In genomic region chr6:32983493-32983848, GRCh38 we compare ENCODE assay signal across 16 cellular contexts. TPM values are rescaled to one million over a fixed set of nuclear protein-coding genes. Genes with fewer than 3 reads are reported as not detected.
A peak's percentile ranks its signal among the peaks of the same experiment; 100 is the strongest.
DNase-seq lines count a peak whose midpoint lies in the region; ATAC-seq and TF ChIP-seq lines count a peak whose summit lies in the region.
"Had no signal": no experiment of that assay in that cellular context is flagged by ENCODE, and none has a peak within 500 bp of the region (broad histone marks: within the 10 kb centered on the region; RNA-seq: fewer than 3 reads in every experiment).

No MANE protein-coding gene starts in this region.

- POLR2A ChIA-PET in activated CD4-positive, alpha-beta T cell treated with anti-CD3 and anti-CD28 coated beads, Interleukin-2, amount 10 ng/mL, durations not matched to agents 7 days and 5 days (lab: Charles Lee), result interaction anchor here (2.6 kb wide), 1 partner anchor 12 kb away, joined by 25 read pairs; no protein-coding TSS in a partner anchor
- POLR2A ChIA-PET in naive thymus-derived CD8-positive, alpha-beta T cell (lab: Charles Lee), result interaction anchor here (1.2 to 21.1 kb wide), 6 partner anchors 12 to 89 kb away, joined by 3 to 510 read pairs (median 28); partner anchors contain the start of genes BRD2, HLA-DMA and HLA-DMB

- peaks cover 38% of the 10 kb centered on the region for H3K36me3 Mint-ChIP-seq in activated CD4-positive, alpha-beta T cell treated with anti-CD3 and anti-CD28 coated beads, Interleukin-2, amount 10 ng/mL, durations not matched to agents 24 days and 14 days (ENCODE audit: low read depth)
- H3K36me3 Mint-ChIP-seq in activated CD4-positive, alpha-beta T cell treated with anti-CD3 and anti-CD28 coated beads, Interleukin-2, amount 10 ng/mL, durations not matched to agents 7 days and 5 days (ENCODE audit: low read depth), result peaks cover 32% of the 10 kb centered on the region
- H3K36me3 Mint-ChIP-seq in naive thymus-derived CD8-positive, alpha-beta T cell, result peaks cover 8 to 39% (median 13%) of the 10 kb centered on the region in 3 donors

- H3K27ac ChIP-seq in body of pancreas (peak overlapping the region in 3 of 4 donors; percentile 23 to 53 (median 42)), esophagus muscularis mucosa (replicated peaks in 1 of 4) (peak overlapping the region in 1 of 4 donors; percentile 66)

- H3K27me3 Mint-ChIP-seq in activated CD4-positive, alpha-beta T cell treated with anti-CD3 and anti-CD28 coated beads, Interleukin-2, amount 10 ng/mL, durations not matched to agents 24 days and 14 days, result peaks cover 4% of the 10 kb centered on the region
- H3K27me3 Mint-ChIP-seq in activated CD4-positive, alpha-beta T cell treated with anti-CD3 and anti-CD28 coated beads, Interleukin-2, amount 10 ng/mL, durations not matched to agents 7 days and 5 days, result no peaks in the 10 kb centered on the region
- H3K27me3 Mint-ChIP-seq in naive thymus-derived CD8-positive, alpha-beta T cell, result no peaks in the 10 kb centered on the region

- WGBS in body of pancreas, 2 donors, result 13 to 31% methylated on average over 1 of the region's 1 CpG
- WGBS in esophagus muscularis mucosa, result 91% methylated on average over 1 of the region's 1 CpG

- CTCF ChIA-PET in activated CD4-positive, alpha-beta T cell treated with anti-CD3 and anti-CD28 coated beads, Interleukin-2, amount 10 ng/mL, durations not matched to agents 7 days and 5 days (lab: Charles Lee), result interaction anchor here (1.4 to 8.5 kb wide), 6 partner anchors 12 to 98 kb away, joined by 5 to 130 read pairs (median 21); partner anchors contain the start of genes BRD2 and HLA-DMA

- H3K9me3 ChIP-seq in body of pancreas, result no peaks in the 10 kb centered on the region
- H3K9me3 ChIP-seq in esophagus muscularis mucosa, result no peaks in the 10 kb centered on the region

- peak overlapping the region; percentile 26 for H3K27ac Mint-ChIP-seq in activated CD4-positive, alpha-beta T cell treated with anti-CD3 and anti-CD28 coated beads, Interleukin-2, amount 10 ng/mL, durations not matched to agents 24 days and 14 days
- H3K27ac Mint-ChIP-seq in activated CD4-positive, alpha-beta T cell treated with anti-CD3 and anti-CD28 coated beads, Interleukin-2, amount 10 ng/mL, durations not matched to agents 7 days and 5 days, result no peak overlapping the region
- H3K27ac Mint-ChIP-seq in naive thymus-derived CD8-positive, alpha-beta T cell, result peak overlapping the region in 7 of 10 donors; percentile 20 to 82 (median 46)

- ATAC-seq in body of pancreas, result no peak
- ATAC-seq in naive thymus-derived CD8-positive, alpha-beta T cell, result no peak
- no peak for ATAC-seq in HG03025 (IDR thresholded peaks at IDR 0.05; ENCODE audit: low FRiP score, unreplicated experiment)

- peaks cover 46% of the 10 kb centered on the region for H3K4me1 ChIP-seq in body of pancreas
- peaks cover 14 to 52% (median 34%) of the 10 kb centered on the region in 4 donors for H3K4me1 ChIP-seq in esophagus muscularis mucosa

- no peak for TF ChIP-seq CTCF in body of pancreas (IDR thresholded peaks at IDR 0.05)
- no peak for TF ChIP-seq CTCF in esophagus muscularis mucosa (IDR thresholded peaks at IDR 0.05)

- H3K27me3 ChIP-seq in body of pancreas (no peaks in the 10 kb centered on the region), esophagus muscularis mucosa (no peaks in the 10 kb centered on the region)

- H3K36me3 ChIP-seq in body of pancreas (replicated peaks in 1 of 2; ENCODE audit: insufficient read depth in 1 of 2, low read depth in 2 of 2) (peaks cover 15 to 23% of the 10 kb centered on the region in 2 donors), esophagus muscularis mucosa (peaks cover 28 to 39% (median 37%) of the 10 kb centered on the region in 4 donors)

- H3K4me3 ChIP-seq in body of pancreas (no peak overlapping the region), esophagus muscularis mucosa (no peak overlapping the region)

- no peak for TF ChIP-seq POLR2A in body of pancreas (IDR thresholded peaks at IDR 0.05)
- TF ChIP-seq POLR2A in esophagus muscularis mucosa (IDR thresholded peaks at IDR 0.05; ENCODE audit: low read depth), result no peak

- intact Hi-C loops in activated CD4-positive, alpha-beta T cell treated with anti-CD3 and anti-CD28 coated beads, Interleukin-2, amount 10 ng/mL, durations not matched to agents 24 days and 14 days (cut with micrococcal nuclease), result loop anchor here (1.0 kb wide), 1 partner anchor 9 kb away; no protein-coding TSS in a partner anchor
- intact Hi-C loops in body of pancreas (cut with DNase I), result loop anchor here (10.0 kb wide), 1 partner anchor 99 kb away; no protein-coding TSS in a partner anchor
- intact Hi-C loops in esophagus muscularis mucosa (cut with DNase I), result no loop called here

- H3K4me3 Mint-ChIP-seq in activated CD4-positive, alpha-beta T cell treated with anti-CD3 and anti-CD28 coated beads, Interleukin-2, amount 10 ng/mL, durations not matched to agents 24 days and 14 days, result no peak overlapping the region
- H3K4me3 Mint-ChIP-seq in activated CD4-positive, alpha-beta T cell treated with anti-CD3 and anti-CD28 coated beads, Interleukin-2, amount 10 ng/mL, durations not matched to agents 7 days and 5 days, result no peak overlapping the region
- no peak overlapping the region for H3K4me3 Mint-ChIP-seq in naive thymus-derived CD8-positive, alpha-beta T cell
- H3K4me3 Mint-ChIP-seq: nephron had no signal

- no peak for TF ChIP-seq EP300 in esophagus muscularis mucosa (IDR thresholded peaks at IDR 0.05)

- no peak for DNase-seq in activated CD4-positive, alpha-beta T cell treated with anti-CD3 and anti-CD28 coated beads, Interleukin-2, amount 10 ng/mL, durations not matched to agents 24 days and 14 days
- DNase-seq in activated CD4-positive, alpha-beta T cell treated with anti-CD3 and anti-CD28 coated beads, Interleukin-2, amount 10 ng/mL, durations not matched to agents 7 days and 5 days, result no peak
- DNase-seq in NAMALWA (ENCODE audit: low spot score) (peak; percentile 22), body of pancreas (no peak), C1 segment of cervical spinal cord (lab: John Stamatoyannopoulos, UW) (no peak), esophagus muscularis mucosa (ENCODE audit: extremely low spot score) (no peak)
- no peak for DNase-seq in naive thymus-derived CD8-positive, alpha-beta T cell
- DNase-seq: activated CD8-positive, alpha-beta memory T cell treated with anti-CD3 and anti-CD28 coated beads, Interleukin-2, amount 50 U/mL, for 48 hours; DND-41; KG1; NCI-H2171 treated with DMSO at 0.1 percent for 48 hours; T-helper 9 cell had no signal

- no peaks in the 10 kb centered on the region for H3K9me3 Mint-ChIP-seq in activated CD4-positive, alpha-beta T cell treated with anti-CD3 and anti-CD28 coated beads, Interleukin-2, amount 10 ng/mL, durations not matched to agents 24 days and 14 days
- no peaks in the 10 kb centered on the region for H3K9me3 Mint-ChIP-seq in activated CD4-positive, alpha-beta T cell treated with anti-CD3 and anti-CD28 coated beads, Interleukin-2, amount 10 ng/mL, durations not matched to agents 7 days and 5 days
- H3K9me3 Mint-ChIP-seq in naive thymus-derived CD8-positive, alpha-beta T cell, result no peaks in the 10 kb centered on the region
- H3K9me3 Mint-ChIP-seq: nephron had no signal

- peaks cover 20% of the 10 kb centered on the region for H3K4me1 Mint-ChIP-seq in activated CD4-positive, alpha-beta T cell treated with anti-CD3 and anti-CD28 coated beads, Interleukin-2, amount 10 ng/mL, durations not matched to agents 24 days and 14 days
- peaks cover 39% of the 10 kb centered on the region for H3K4me1 Mint-ChIP-seq in activated CD4-positive, alpha-beta T cell treated with anti-CD3 and anti-CD28 coated beads, Interleukin-2, amount 10 ng/mL, durations not matched to agents 7 days and 5 days
- H3K4me1 Mint-ChIP-seq in naive thymus-derived CD8-positive, alpha-beta T cell, result peaks cover 12 to 36% (median 31%) of the 10 kb centered on the region in 4 donors
- H3K4me1 Mint-ChIP-seq: nephron had no signal

RNA-seq across cellular contexts. Expression of gene BRD2, which starts 15.1 kb away (rescaled TPM):
- 320 TPM in 2 replicates for total RNA-seq in activated CD4-positive, alpha-beta T cell treated with anti-CD3 and anti-CD28 coated beads, Interleukin-2, amount 10 ng/mL, durations not matched to agents 24 days and 14 days
- total RNA-seq in activated CD4-positive, alpha-beta T cell treated with anti-CD3 and anti-CD28 coated beads, Interleukin-2, amount 10 ng/mL, durations not matched to agents 7 days and 5 days, result 100 to 1,000 TPM; 334 to 383 TPM
- total RNA-seq in body of pancreas (100 to 1,000 TPM in 1 of 2 donors, 10 to 100 TPM in 1; 99.1 to 171 TPM), esophagus muscularis mucosa (100 to 1,000 TPM; 107 to 148 (median 118) TPM)
- total RNA-seq in naive thymus-derived CD8-positive, alpha-beta T cell, result 100 to 1,000 TPM; 454 to 455 TPM
- 10 to 100 TPM; 24.5 to 72.8 (median 29.8) TPM for polyA plus RNA-seq in naive thymus-derived CD8-positive, alpha-beta T cell

RNA-seq across cellular contexts. Expression of gene HLA-DOA, which starts 25.9 kb away (rescaled TPM):
- total RNA-seq in activated CD4-positive, alpha-beta T cell treated with anti-CD3 and anti-CD28 coated beads, Interleukin-2, amount 10 ng/mL, durations not matched to agents 24 days and 14 days, result 0.21 and 0.38 TPM in 2 replicates
- 1 to 10 TPM; 1.5 to 1.6 TPM for total RNA-seq in activated CD4-positive, alpha-beta T cell treated with anti-CD3 and anti-CD28 coated beads, Interleukin-2, amount 10 ng/mL, durations not matched to agents 7 days and 5 days
- 10 to 100 TPM in 1 of 2 donors, 1 to 10 TPM in 1; 2.0 to 83.3 TPM for total RNA-seq in body of pancreas
- total RNA-seq in naive thymus-derived CD8-positive, alpha-beta T cell, result 10 to 100 TPM; 50.7 to 51.7 TPM
- 10 to 100 TPM; 26.4 to 61.0 (median 33.2) TPM for polyA plus RNA-seq in naive thymus-derived CD8-positive, alpha-beta T cell
- 10 to 100 TPM in 2 of 4 donors, 1 to 10 TPM in 2; 3.8 to 11.5 (median 8.3) TPM for total RNA-seq in esophagus muscularis mucosa
- total RNA-seq: bronchial epithelial cell, fibroblast of lung had no signal
- polyA plus RNA-seq: fibroblast of lung had no signal

RNA-seq across cellular contexts. Expression of gene HLA-DMA, which starts 30.6 kb away (rescaled TPM):
- 8.1 and 8.7 TPM in 2 replicates for total RNA-seq in activated CD4-positive, alpha-beta T cell treated with anti-CD3 and anti-CD28 coated beads, Interleukin-2, amount 10 ng/mL, durations not matched to agents 24 days and 14 days
- total RNA-seq in activated CD4-positive, alpha-beta T cell treated with anti-CD3 and anti-CD28 coated beads, Interleukin-2, amount 10 ng/mL, durations not matched to agents 7 days and 5 days, result 10 to 100 TPM; 24.0 to 26.8 TPM
- 10 to 100 TPM; 15.8 to 26.7 TPM for total RNA-seq in body of pancreas
- 10 to 100 TPM; 38.7 to 39.7 TPM for total RNA-seq in naive thymus-derived CD8-positive, alpha-beta T cell
- polyA plus RNA-seq in naive thymus-derived CD8-positive, alpha-beta T cell, result 10 to 100 TPM; 23.7 to 37.4 (median 26.9) TPM
- 10 to 100 TPM; 17.2 to 26.0 (median 21.6) TPM for total RNA-seq in esophagus muscularis mucosa

RNA-seq across cellular contexts. Expression of gene HLA-DMB, which starts 42.6 kb away (rescaled TPM):
- total RNA-seq in activated CD4-positive, alpha-beta T cell treated with anti-CD3 and anti-CD28 coated beads, Interleukin-2, amount 10 ng/mL, durations not matched to agents 24 days and 14 days, result 0.75 and 0.80 TPM in 2 replicates
- 1 to 10 TPM; 8.1 to 8.5 TPM for total RNA-seq in activated CD4-positive, alpha-beta T cell treated with anti-CD3 and anti-CD28 coated beads, Interleukin-2, amount 10 ng/mL, durations not matched to agents 7 days and 5 days
- total RNA-seq in body of pancreas, result 10 to 100 TPM in 1 of 2 donors, 1 to 10 TPM in 1; 3.0 to 14.3 TPM
- 10 to 100 TPM; 23.0 to 23.5 TPM for total RNA-seq in naive thymus-derived CD8-positive, alpha-beta T cell
- 10 to 100 TPM; 10.8 to 22.5 (median 16.8) TPM for polyA plus RNA-seq in naive thymus-derived CD8-positive, alpha-beta T cell
- total RNA-seq in esophagus muscularis mucosa, result 10 to 100 TPM in 2 of 4 donors, 1 to 10 TPM in 2; 8.0 to 17.2 (median 11.0) TPM
